In the genomic region with DNA sequence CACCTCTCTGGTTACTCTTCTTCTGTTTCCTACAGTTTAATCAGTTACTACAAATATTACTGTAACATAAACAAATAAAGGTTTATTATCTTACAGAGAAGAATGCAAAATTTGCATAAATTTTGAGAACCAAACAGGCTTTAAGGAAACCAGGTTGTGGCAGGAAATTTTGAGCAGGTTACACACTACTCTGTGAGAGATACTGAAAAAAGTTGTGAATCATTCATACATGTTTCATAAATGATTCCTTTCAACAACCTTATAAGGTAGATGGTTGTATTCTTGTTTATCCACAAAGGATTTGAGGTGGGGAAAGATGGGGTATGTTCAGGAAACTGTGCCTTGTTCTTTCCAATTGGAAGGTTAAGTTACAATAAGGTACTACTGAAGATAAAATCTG, we compare ENCODE assay signal across 17 cellular contexts. TPM values are rescaled to one million over a fixed set of nuclear protein-coding genes. Genes with fewer than 3 reads are reported as not detected.
DNase-seq lines count a peak whose midpoint lies in the region; ATAC-seq and TF ChIP-seq lines count a peak whose summit lies in the region.
"Had no signal": no experiment of that assay in that cellular context is flagged by ENCODE, and none has a peak within 500 bp of the region (broad histone marks: within the 10 kb centered on the region; RNA-seq: fewer than 3 reads in every experiment).

No MANE protein-coding gene starts in this region.

- H3K4me2 ChIP-seq in DOHH2 (ENCODE audit: low read length): peak overlapping the region; percentile 76
- peak overlapping the region; percentile 70 for H3K4me2 ChIP-seq in OCI-LY7 (ENCODE audit: low read length)
- H3K4me2 ChIP-seq: KMS-11 had no signal

- peaks cover 47% of the 10 kb centered on the region for H3F3A ChIP-seq in DOHH2 (ENCODE audit: control insufficient read depth, insufficient read depth)

- H3K27ac ChIP-seq in DOHH2 (ENCODE audit: low read depth, low read length) (peak overlapping the region; percentile 91), OCI-LY7 (ENCODE audit: low read depth, low read length, poor library complexity, severe bottlenecking) (no peak overlapping the region), adrenal gland (no peak overlapping the region)
- H3K27ac ChIP-seq: 22Rv1, KMS-11 had no signal

- H3K36me3 ChIP-seq in DOHH2 (ENCODE audit: control insufficient read depth, low read length) (peaks cover 25% of the 10 kb centered on the region), OCI-LY7 (ENCODE audit: insufficient read depth, low read length) (peaks cover 5% of the 10 kb centered on the region), adrenal gland (replicated peaks in 1 of 2) (no peaks in the 10 kb centered on the region)

- CTCF ChIA-PET in OCI-LY7 (lab: Charles Lee; ENCODE audit: unreplicated experiment): no interaction called here

- ATAC-seq in activated CD4-positive, CD25-positive, alpha-beta regulatory T cell treated with anti-CD3 and anti-CD28 coated beads, Interleukin-2, amount 50 U/mL, for 24 hours: peak; percentile 64 to 87
- ATAC-seq: CD8-positive, alpha-beta T cell; HepG2 had no signal

- H3K9me3 ChIP-seq in DOHH2 (ENCODE audit: control insufficient read depth, insufficient read depth, low read length) (peaks cover 4% of the 10 kb centered on the region; the same call in 1 of the 2 replicates), OCI-LY7 (ENCODE audit: low read length) (peaks cover 4% of the 10 kb centered on the region; the same call in 1 of the 2 replicates), adrenal gland (replicated peaks in 1 of 3) (peaks cover 0 to 2% (median 0%) of the 10 kb centered on the region in 3 donors)

- H3K9me2 ChIP-seq in DOHH2 (replicated peaks; ENCODE audit: control insufficient read depth, low read length) (no peaks in the 10 kb centered on the region), OCI-LY7 (ENCODE audit: insufficient read depth, low read length) (no peaks in the 10 kb centered on the region)

- H2AFZ ChIP-seq in OCI-LY7 (ENCODE audit: low read length): no peak overlapping the region

- BruUV-seq in OCI-LY7 (replicated peaks; lab: Mats Ljungman, UMichigan): no TSS peak

- no peak for TF ChIP-seq CTCF in DOHH2 (IDR thresholded peaks at IDR 0.05; ENCODE audit: low read depth, low read length, poor library complexity, severe bottlenecking)
- TF ChIP-seq CTCF in OCI-LY7 (conservative IDR thresholded peaks at IDR 0.05; ENCODE audit: low read length): no peak
- no peak for TF ChIP-seq CTCF in epithelial cell of esophagus (IDR thresholded peaks at IDR 0.05; ENCODE audit: insufficient read depth, low read depth, low read length, missing control alignments)
- no peak for TF ChIP-seq CTCF in adrenal gland (IDR thresholded peaks at IDR 0.05)

- no peaks in the 10 kb centered on the region for H4K20me1 ChIP-seq in DOHH2 (ENCODE audit: control insufficient read depth, insufficient read depth, low read depth, low read length)
- H4K20me1 ChIP-seq in OCI-LY7 (ENCODE audit: insufficient read depth, low read length): peaks cover 22% of the 10 kb centered on the region; the same call in 1 of the 2 replicates

- H3K79me2 ChIP-seq in DOHH2 (ENCODE audit: control insufficient read depth, low read length): peaks cover 91% of the 10 kb centered on the region
- H3K79me2 ChIP-seq in OCI-LY7 (ENCODE audit: insufficient read depth, low read depth, low read length): peaks cover 72% of the 10 kb centered on the region

- no peak for DNase-seq in activated CD4-positive, CD25-positive, alpha-beta regulatory T cell (lab: John Stamatoyannopoulos, UW)
- DNase-seq in OCI-LY7 (ENCODE audit: low spot score) (no peak), epithelial cell of esophagus (ENCODE audit: low read depth) (peak; percentile 21), foreskin melanocyte (no peak), adrenal gland (no peak), ureter (ENCODE audit: low spot score) (no peak)
- DNase-seq: CD8-positive, alpha-beta T cell; EL; H9; MG63; NCI-H187; NCI-H748 treated with DMSO at 0.1 percent for 48 hours had no signal

- TF ChIP-seq POLR2A in adrenal gland (IDR thresholded peaks at IDR 0.05): no peak

- intact Hi-C loops in OCI-LY7 (cut with micrococcal nuclease; ENCODE audit: unreplicated experiment) (no loop called here), adrenal gland (cut with DNase I) (no loop called here)

- H3K27me3 ChIP-seq in DOHH2 (ENCODE audit: control insufficient read depth, low read length) (no peaks in the 10 kb centered on the region), adrenal gland (no peaks in the 10 kb centered on the region)
- H3K27me3 ChIP-seq: MG63 had no signal

- peaks cover 79% of the 10 kb centered on the region for H3K4me1 ChIP-seq in DOHH2 (ENCODE audit: control insufficient read depth, low read length)
- H3K4me1 ChIP-seq in OCI-LY7 (ENCODE audit: insufficient read depth, low read length, poor library complexity, severe bottlenecking): peaks cover 47% of the 10 kb centered on the region
- peaks cover 0 to 7% of the 10 kb centered on the region in 2 donors for H3K4me1 ChIP-seq in adrenal gland (replicated peaks in 1 of 2)

- H3K4me3 ChIP-seq in DOHH2 (ENCODE audit: low read length) (peak overlapping the region; percentile 65), OCI-LY7 (ENCODE audit: low read depth, low read length, poor library complexity, severe bottlenecking) (no peak overlapping the region), epithelial cell of esophagus (ENCODE audit: low read length) (no peak overlapping the region), adrenal gland (no peak overlapping the region)
- H3K4me3 ChIP-seq: MG63 had no signal

- POLR2A ChIA-PET in OCI-LY7 (lab: Charles Lee): interaction anchor here (0.7 to 1.4 kb wide), 2 partner anchors 12 to 31 kb away, joined by 3 read pairs; no protein-coding TSS in a partner anchor

RNA-seq across cellular contexts. Expression of a gene that starts 58.6 kb away (rescaled TPM):
- 25.5 and 32.1 TPM in 2 replicates for total RNA-seq in OCI-LY7 (2014; rRNA removed; shearing (Covaris generic))
- total RNA-seq in OCI-LY7 (2022) (59.6 and 67.2 TPM in 2 replicates), adrenal gland (10 to 100 TPM; 18.1 to 38.5 (median 23.5) TPM), ureter (27.1 TPM)
- 10 to 100 TPM; 18.4 to 35.6 (median 27.5) TPM for polyA plus RNA-seq in adrenal gland
